In genomic region chr6:30358340-30358679, GRCh38 we compare ENCODE assay signal across 9 cellular contexts. TPM values are rescaled to one million over a fixed set of nuclear protein-coding genes. Genes with fewer than 3 reads are reported as not detected.
DNase-seq lines count a peak whose midpoint lies in the region; ATAC-seq and TF ChIP-seq lines count a peak whose summit lies in the region.
"Had no signal": no experiment of that assay in that cellular context is flagged by ENCODE, and none has a peak within 500 bp of the region (broad histone marks: within the 10 kb centered on the region; RNA-seq: fewer than 3 reads in every experiment).

No MANE protein-coding gene starts in this region.

- H3K9ac ChIP-seq in mesendoderm (ENCODE audit: low read length) (peak overlapping the region; percentile 68), stomach smooth muscle (ENCODE audit: low read length in 2 of 2) (peak overlapping the region in 1 of 2 donors; percentile 69)

- H3K4me3 Mint-ChIP-seq in activated T-cell treated with anti-CD3 and anti-CD28 coated beads, Interleukin-2, amount 50 U/mL, for 24 hours: peak overlapping the region; percentile 79
- peak overlapping the region; percentile 91 to 96 (median 93) for H3K4me3 Mint-ChIP-seq in brain

- no peak for ATAC-seq in HG02798 (IDR thresholded peaks at IDR 0.05; ENCODE audit: poor library complexity, unreplicated experiment)
- no peak for ATAC-seq in HG02642 (IDR thresholded peaks at IDR 0.05; ENCODE audit: poor library complexity, unreplicated experiment)

- peaks cover 0 to 4% of the 10 kb centered on the region in 2 donors for H3K9me3 ChIP-seq in stomach smooth muscle (ENCODE audit: control insufficient read depth in 2 of 2, low read length in 2 of 2)
- H3K9me3 ChIP-seq: body of pancreas had no signal

- H2BK5ac ChIP-seq in mesendoderm (ENCODE audit: low read length): no peak overlapping the region

- H3K79me2 ChIP-seq in mesendoderm (ENCODE audit: control insufficient read depth, insufficient read depth, low read length): no peaks in the 10 kb centered on the region

- no peak overlapping the region for H2AK5ac ChIP-seq in mesendoderm (ENCODE audit: low read length)

- no peak overlapping the region for H3K23ac ChIP-seq in mesendoderm (ENCODE audit: low read length)

- H3K18ac ChIP-seq in mesendoderm (ENCODE audit: low read length): no peak overlapping the region

- H3K9me3 Mint-ChIP-seq in activated T-cell treated with anti-CD3 and anti-CD28 coated beads, Interleukin-2, amount 50 U/mL, for 24 hours: no peaks in the 10 kb centered on the region
- peaks cover 0 to 9% (median 4%) of the 10 kb centered on the region in 5 experiments for H3K9me3 Mint-ChIP-seq in brain

- H3K4me1 ChIP-seq in mesendoderm (ENCODE audit: control insufficient read depth, low read depth, low read length): no peaks in the 10 kb centered on the region
- H3K4me1 ChIP-seq in stomach smooth muscle (ENCODE audit: control insufficient read depth, insufficient read depth, low read length): peaks cover 6% of the 10 kb centered on the region
- H3K4me1 ChIP-seq: body of pancreas had no signal

- H3K27ac Mint-ChIP-seq in activated T-cell treated with anti-CD3 and anti-CD28 coated beads, Interleukin-2, amount 50 U/mL, for 24 hours: no peak overlapping the region
- H3K27ac Mint-ChIP-seq in brain: peak overlapping the region in 1 of 5 experiments; percentile 89

- H3K79me1 ChIP-seq in mesendoderm (ENCODE audit: low read length): no peaks in the 10 kb centered on the region

- H3K27ac ChIP-seq in mesendoderm (ENCODE audit: low read depth, low read length) (no peak overlapping the region), stomach smooth muscle (ENCODE audit: low read length) (no peak overlapping the region)
- H3K27ac ChIP-seq: body of pancreas had no signal

- peak overlapping the region; percentile 88 for H3K4me2 ChIP-seq in mesendoderm (ENCODE audit: low read length)

- no peaks in the 10 kb centered on the region for H3K36me3 Mint-ChIP-seq in activated T-cell treated with anti-CD3 and anti-CD28 coated beads, Interleukin-2, amount 50 U/mL, for 24 hours (ENCODE audit: low read depth)
- H3K36me3 Mint-ChIP-seq in brain: no peaks in the 10 kb centered on the region

- H3K27me3 ChIP-seq in mesendoderm (ENCODE audit: insufficient read depth, low read length, poor library complexity) (no peaks in the 10 kb centered on the region), stomach smooth muscle (ENCODE audit: control insufficient read depth in 1 of 2, insufficient read depth in 2 of 2, low read length in 2 of 2) (peaks cover 6 to 18% of the 10 kb centered on the region in 2 donors)

- peak overlapping the region; percentile 59 for H3K4me3 ChIP-seq in mesendoderm (ENCODE audit: low read length)
- peak overlapping the region; percentile 54 to 74 for H3K4me3 ChIP-seq in stomach smooth muscle (ENCODE audit: low read length in 2 of 2)
- H3K4me3 ChIP-seq: body of pancreas had no signal

- in situ Hi-C loops in GM13976 (cut with MboI; ENCODE audit: low sequenced_read_pairs, unreplicated experiment): no loop called here

- no peak overlapping the region for H4K8ac ChIP-seq in mesendoderm (ENCODE audit: low read depth, low read length)

- no peak overlapping the region for H4K5ac ChIP-seq in mesendoderm (ENCODE audit: low read length)

- H3K36me3 ChIP-seq in mesendoderm (ENCODE audit: control insufficient read depth, insufficient read depth, low read length): no peaks in the 10 kb centered on the region
- no peaks in the 10 kb centered on the region for H3K36me3 ChIP-seq in stomach smooth muscle (ENCODE audit: control insufficient read depth in 2 of 2, insufficient read depth in 2 of 2, low read length in 2 of 2)

- H3K4ac ChIP-seq in mesendoderm (ENCODE audit: low read depth, low read length): no peak overlapping the region

- peak overlapping the region; percentile 88 for H3K56ac ChIP-seq in mesendoderm (ENCODE audit: low read length)

- H3K27me3 Mint-ChIP-seq in activated T-cell treated with anti-CD3 and anti-CD28 coated beads, Interleukin-2, amount 50 U/mL, for 24 hours: peaks cover 76% of the 10 kb centered on the region
- peaks cover 56% of the 10 kb centered on the region for H3K27me3 Mint-ChIP-seq in brain

- no peak for TF ChIP-seq CTCF in brain (conservative IDR thresholded peaks at IDR 0.05)
- no peak for TF ChIP-seq CTCF in GM13976 (IDR thresholded peaks at IDR 0.05; ENCODE audit: borderline replicate concordance, control extremely low read depth, extremely low read depth, insufficient read depth, missing control alignments)

- DNase-seq in activated T-cell treated with anti-CD3 and anti-CD28 coated beads, Interleukin-2, amount 50 U/mL, for 24 hours: no peak
- DNase-seq in activated T-cell treated with anti-CD3 and anti-CD28 coated beads, Interleukin-2, amount 50 U/mL, for 48 hours: no peak
- peak; percentile 31 for DNase-seq in mesendoderm
- no peak for DNase-seq in GM13976 (ENCODE audit: low spot score)

- WGBS in mesendoderm (ENCODE audit: extremely low coverage, insufficient coverage, low lambda C conversion rate): no CpG with 5 or more reads among the region's 9 CpGs

- no peak overlapping the region for H2BK120ac ChIP-seq in mesendoderm (ENCODE audit: low read depth, low read length)

- no peak overlapping the region for H2BK15ac ChIP-seq in mesendoderm (replicated peaks; ENCODE audit: low read depth)

- H3K4me1 Mint-ChIP-seq in activated T-cell treated with anti-CD3 and anti-CD28 coated beads, Interleukin-2, amount 50 U/mL, for 24 hours (ENCODE audit: low read depth): peaks cover 8% of the 10 kb centered on the region
- H3K4me1 Mint-ChIP-seq in brain: peaks cover 11% of the 10 kb centered on the region

RNA-seq across cellular contexts. Expression of gene RPP21, which starts 13.4 kb away (rescaled TPM):
- polyA plus RNA-seq in brain (ENCODE audit: insufficient read depth, low read depth, low replicate concordance): 135 TPM
- 141 TPM for polyA plus RNA-seq in mesendoderm (2013, experiment 1 of 2)
- polyA plus RNA-seq in mesendoderm (2013, experiment 2 of 2): 138 TPM

RNA-seq across cellular contexts. Expression of gene TRIM39, which starts 31.6 kb away (rescaled TPM):
- 13.8 TPM for polyA plus RNA-seq in brain (ENCODE audit: insufficient read depth, low read depth, low replicate concordance)
- polyA plus RNA-seq in mesendoderm (2013, experiment 1 of 2): 19.2 TPM
- polyA plus RNA-seq in mesendoderm (2013, experiment 2 of 2): 20.3 TPM
